In the genomic region with DNA sequence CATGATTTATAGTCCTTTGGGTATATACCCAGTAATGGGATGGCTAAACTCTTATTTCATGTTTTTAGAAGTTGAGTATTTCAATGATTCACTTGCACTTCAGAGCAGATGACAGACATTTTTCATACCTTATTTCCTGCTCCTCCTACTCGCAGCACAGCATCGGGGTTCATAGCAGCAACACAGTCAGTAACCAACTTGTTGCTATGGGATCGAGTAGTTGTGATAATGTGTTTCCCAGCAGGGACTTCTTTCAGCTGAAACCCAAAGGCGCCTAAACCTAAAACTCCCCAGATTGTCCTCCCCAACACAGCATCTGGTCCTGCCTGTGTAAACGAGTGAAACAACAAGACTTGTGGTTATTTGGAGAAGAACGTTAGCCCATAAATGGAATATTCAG, we compare ENCODE assay signal across 1 cellular context.
TF ChIP-seq lines count a peak whose summit lies in the region.

No MANE protein-coding gene starts in this region.

TF ChIP-seq in H1, 55 proteins besides CTCF, POLR2A, EP300 and RAD21 (continued from another document):
- TF ChIP-seq SIX5 (IDR thresholded peaks at IDR 0.05; ENCODE audit: low read depth, low read length) (no peak), CHD1 (IDR thresholded peaks at IDR 0.05; ENCODE audit: low read depth, low read length) (no peak), ASH2L (IDR thresholded peaks at IDR 0.05; ENCODE audit: low read length) (no peak), CTBP2 (IDR thresholded peaks at IDR 0.05; ENCODE audit: borderline replicate concordance, insufficient read depth, insufficient read length, low read length) (no peak), HDAC2 (IDR thresholded peaks at IDR 0.05; ENCODE audit: borderline replicate concordance in 1 of 2, low read depth in 2 of 2, low read length in 2 of 2) (no peak), SIRT6 (IDR thresholded peaks at IDR 0.05; ENCODE audit: low read length) (no peak), SP2 (IDR thresholded peaks at IDR 0.05; ENCODE audit: low read length) (no peak), JUND (IDR thresholded peaks at IDR 0.05; ENCODE audit: low read length) (no peak), SRF (IDR thresholded peaks at IDR 0.05; ENCODE audit: low read depth, low read length) (no peak), BCL11A (IDR thresholded peaks at IDR 0.05; ENCODE audit: low read depth in 2 of 2, low read length in 2 of 2) (no peak), KDM5A (IDR thresholded peaks at IDR 0.05; ENCODE audit: low read length) (no peak), JUN (IDR thresholded peaks at IDR 0.05; ENCODE audit: low read depth, low read length) (no peak), RBBP5 (IDR thresholded peaks at IDR 0.05; ENCODE audit: borderline replicate concordance, low read depth, low read length) (no peak), CHD7 (IDR thresholded peaks at IDR 0.05; ENCODE audit: insufficient replicate concordance, low read length) (no peak), ZNF274 (IDR thresholded peaks at IDR 0.05; ENCODE audit: borderline replicate concordance, extremely low read depth, low read length) (no peak), SUZ12 (IDR thresholded peaks at IDR 0.05; ENCODE audit: low read length) (no peak)
